ENCODE assay signal across 9 cellular contexts in the genomic region with DNA sequence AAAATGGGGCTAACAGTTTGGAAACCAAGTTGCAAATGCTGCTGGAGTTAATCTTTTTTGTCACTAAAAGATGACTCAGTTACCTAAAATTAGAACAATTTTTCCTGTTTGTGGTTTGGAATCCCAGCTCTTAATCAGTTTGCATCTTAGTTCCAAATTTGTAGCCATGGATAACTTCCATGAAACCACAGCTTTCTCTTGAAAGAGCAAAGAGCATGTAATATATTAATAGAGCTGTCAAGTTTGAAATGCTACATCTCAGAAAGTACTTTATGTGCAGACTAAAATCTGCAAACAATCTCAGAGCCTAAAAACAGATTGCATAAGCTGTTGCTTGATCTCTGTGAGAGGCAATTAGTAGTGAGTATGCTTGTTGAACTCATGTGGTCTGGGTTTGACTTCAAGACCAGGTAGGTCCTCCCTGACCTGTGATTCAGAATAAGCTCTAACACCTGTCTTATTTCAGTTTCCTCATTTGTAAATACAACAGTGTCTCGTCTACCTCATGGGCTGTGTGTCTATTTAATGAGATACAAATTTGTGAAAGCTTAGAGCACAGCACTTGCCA. TPM values are rescaled to one million over a fixed set of nuclear protein-coding genes. Genes with fewer than 3 reads are reported as not detected.
A peak's percentile ranks its signal among the peaks of the same experiment; 100 is the strongest.
DNase-seq lines count a peak whose midpoint lies in the region; ATAC-seq and TF ChIP-seq lines count a peak whose summit lies in the region.
"Had no signal": no experiment of that assay in that cellular context is flagged by ENCODE, and none has a peak within 500 bp of the region (broad histone marks: within the 10 kb centered on the region; RNA-seq: fewer than 3 reads in every experiment).

No MANE protein-coding gene starts in this region.

- H3K79me2 ChIP-seq in hepatocyte = peaks cover 6% of the 10 kb centered on the region

- H3K27ac ChIP-seq in ascending aorta (peak overlapping the region; percentile 54 to 64), hepatocyte (peak overlapping the region; percentile 5), thoracic aorta (peak overlapping the region; percentile 74 to 79)

- no peak overlapping the region for H2AFZ ChIP-seq in hepatocyte

- H3K36me3 ChIP-seq in ascending aorta (peaks cover 10 to 11% of the 10 kb centered on the region in 2 donors), hepatocyte (replicated peaks; ENCODE audit: insufficient read depth, low read depth) (no peaks in the 10 kb centered on the region), thoracic aorta (peaks cover 6% of the 10 kb centered on the region)

- peak overlapping the region in 1 of 2 donors; percentile 11 for H3K4me3 ChIP-seq in ascending aorta
- H3K4me3 ChIP-seq in hepatocyte = no peak overlapping the region
- peak overlapping the region; percentile 45 for H3K4me3 ChIP-seq in thoracic aorta

- no peaks in the 10 kb centered on the region for H3K9me2 ChIP-seq in hepatocyte (replicated peaks; ENCODE audit: insufficient read depth)

- H3K4me1 ChIP-seq in ascending aorta = peaks cover 6 to 13% of the 10 kb centered on the region in 2 donors
- H3K4me1 ChIP-seq in hepatocyte (ENCODE audit: insufficient read depth) = no peaks in the 10 kb centered on the region
- peaks cover 17 to 29% of the 10 kb centered on the region in 2 donors for H3K4me1 ChIP-seq in thoracic aorta (ENCODE audit: control insufficient read depth in 1 of 2, low read depth in 2 of 2)

- no peak overlapping the region for H3K4me2 ChIP-seq in hepatocyte

- WGBS in hepatocyte (ENCODE audit: low lambda C conversion rate, missing lambda C conversion rate) = 56% methylated on average over 1 of the region's 1 CpG

- ATAC-seq in GM21529 (IDR thresholded peaks at IDR 0.05; ENCODE audit: unreplicated experiment) = peak; percentile 33
- ATAC-seq in thoracic aorta (ENCODE audit: insufficient number of reproducible peaks, low FRiP score, low read depth) = peak; percentile 69
- ATAC-seq in HG03196 (IDR thresholded peaks at IDR 0.05; ENCODE audit: unreplicated experiment) = no peak
- ATAC-seq in HG02571 (IDR thresholded peaks at IDR 0.05; ENCODE audit: unreplicated experiment) = no peak
- no peak for ATAC-seq in HG03025 (IDR thresholded peaks at IDR 0.05; ENCODE audit: low FRiP score, unreplicated experiment)

- DNase-seq in ascending aorta (ENCODE audit: low spot score in 2 of 2) (no peak), hepatocyte (ENCODE audit: low spot score) (no peak), thoracic aorta (ENCODE audit: low spot score) (no peak)
- no peak for DNase-seq in stimulated activated CD4-positive, alpha-beta T cell treated with anti-CD3 and anti-CD28 coated beads, Interleukin-15, amount 100 ng/mL, for 24 hours
- DNase-seq: naive B cell had no signal

- no peaks in the 10 kb centered on the region for H4K20me1 ChIP-seq in hepatocyte (ENCODE audit: insufficient read depth, poor library complexity, severe bottlenecking)

- H3K9me3 ChIP-seq in ascending aorta (no peaks in the 10 kb centered on the region), hepatocyte (ENCODE audit: low read depth) (no peaks in the 10 kb centered on the region), thoracic aorta (no peaks in the 10 kb centered on the region)

- no peak for TF ChIP-seq CTCF in ascending aorta (IDR thresholded peaks at IDR 0.05)
- TF ChIP-seq CTCF in hepatocyte (IDR thresholded peaks at IDR 0.05; ENCODE audit: poor library complexity) = no peak
- TF ChIP-seq CTCF in thoracic aorta (IDR thresholded peaks at IDR 0.05) = no peak

- intact Hi-C loops in ascending aorta (cut with DNase I) = no loop called here

- no peaks in the 10 kb centered on the region for H3K27me3 ChIP-seq in ascending aorta
- no peaks in the 10 kb centered on the region for H3K27me3 ChIP-seq in hepatocyte
- H3K27me3 ChIP-seq in thoracic aorta (replicated peaks; ENCODE audit: insufficient read depth) = no peaks in the 10 kb centered on the region

RNA-seq across cellular contexts. Expression of a gene that starts 23.5 kb away (rescaled TPM):
- total RNA-seq in ascending aorta = 35.3 TPM
- total RNA-seq in hepatocyte = 8.6 and 10.6 TPM in 2 replicates
- polyA plus RNA-seq in hepatocyte = 4.4 and 6.7 TPM in 2 replicates
- 10 to 100 TPM; 17.9 to 23.8 TPM for total RNA-seq in thoracic aorta

RNA-seq across cellular contexts. Expression of a gene that starts 59.5 kb away (rescaled TPM):
- 0.53 TPM for total RNA-seq in ascending aorta
- 5.0 and 5.4 TPM in 2 replicates for total RNA-seq in hepatocyte
- 5.2 and 6.3 TPM in 2 replicates for polyA plus RNA-seq in hepatocyte
- total RNA-seq in thoracic aorta = 1 to 10 TPM; 5.7 to 6.6 TPM

Comparison
In these comparisons a context has a peak if more than half of its experiments do, and no peak if none do; other contexts are left out.
1. ATAC-seq: peak in GM21529 (single experiment) and thoracic aorta (single experiment); none in HG03196 (single experiment), HG02571 (single experiment) and HG03025 (single experiment).
2. H3K27ac ChIP-seq: peak in every context shown above with its lines; median percentile 76 in thoracic aorta; 59 in ascending aorta; 5 in hepatocyte.